ENCODE assay signal across 29 cellular contexts in the genomic region with DNA sequence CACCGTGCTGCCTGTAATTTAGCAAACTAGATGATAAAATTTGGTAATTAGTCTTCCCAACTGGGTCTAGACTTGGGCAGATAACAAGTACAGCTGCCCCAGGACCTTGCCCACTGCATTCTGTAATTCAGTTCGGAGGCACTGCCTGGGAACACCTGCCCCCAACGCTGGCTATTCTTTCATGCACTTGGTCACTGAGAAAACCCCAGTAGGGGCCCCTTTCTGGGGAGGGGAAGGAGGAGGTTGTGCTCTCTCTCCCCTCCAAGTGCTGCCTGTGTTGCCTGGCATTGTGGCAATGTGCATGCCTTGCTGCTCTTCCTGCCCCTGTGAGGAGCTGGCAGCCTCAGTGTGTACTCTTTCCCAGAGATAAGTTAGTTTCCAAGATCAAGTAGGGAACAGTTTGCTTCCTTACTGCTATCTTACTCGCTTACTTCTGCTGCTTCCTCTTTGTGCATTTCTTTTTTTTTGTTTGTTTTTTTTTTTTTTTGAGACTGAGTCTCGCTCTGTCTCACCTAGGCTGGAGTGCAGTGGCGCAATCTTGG.
DNase-seq lines count a peak whose midpoint lies in the region; ATAC-seq lines count a peak whose summit lies in the region.
"Had no signal": no experiment of that assay in that cellular context is flagged by ENCODE, and none has a peak within 500 bp of the region (broad histone marks: within the 10 kb centered on the region; RNA-seq: fewer than 3 reads in every experiment).

No MANE protein-coding gene starts in this region.

- no peaks in the 10 kb centered on the region for H3K36me3 ChIP-seq in H7 (replicated peaks; ENCODE audit: control insufficient read depth, insufficient read depth, low read length)
- H3K36me3 ChIP-seq: thoracic aorta, uterus had no signal

- no peak for ATAC-seq in effector memory CD8-positive, alpha-beta T cell (replicated peaks)
- no peak for ATAC-seq in HG02759 (IDR thresholded peaks at IDR 0.05; ENCODE audit: unreplicated experiment)
- ATAC-seq: activated naive CD4-positive, alpha-beta T cell treated with anti-CD3 and anti-CD28 coated beads, Interleukin-2, amount 50 U/mL, for 72 hours; esophagus mucosa; foreskin keratinocyte; HCT116; Panc1 had no signal

- no peaks in the 10 kb centered on the region for H3K9me3 Mint-ChIP-seq in effector memory CD8-positive, alpha-beta T cell

- DNase-seq in H7: peak; percentile 43
- DNase-seq in OCI-M1 (lab: John Stamatoyannopoulos, UW): peak; percentile 23
- no peak for DNase-seq in effector memory CD8-positive, alpha-beta T cell
- DNase-seq in retina: peak; percentile 34
- DNase-seq in RKO (ENCODE audit: low spot score): no peak
- no peak for DNase-seq in DMS79 treated with DMSO at 0.1 percent for 48 hours (lab: John Stamatoyannopoulos, UW)
- DNase-seq: activated CD4-positive, alpha-beta memory T cell treated with anti-CD3 and anti-CD28 coated beads for 36 hours; activated CD4-positive, CD25-positive, alpha-beta regulatory T cell treated with anti-CD3 and anti-CD28 coated beads, Interleukin-2, amount 50 U/mL, for 72 hours; aorta; CD4-positive, CD25-positive, alpha-beta regulatory T cell; endodermal cell; foreskin keratinocyte; left cardiac atrium; mammary epithelial cell; NCI-H146; NCI-H510A; posterior cingulate gyrus; stimulated activated naive CD4-positive, alpha-beta T cell treated with Interleukin-2 at 50 U/mL for 16 hours; SW 1271; T1000; uterus had no signal

- H3K36me3 Mint-ChIP-seq in effector memory CD8-positive, alpha-beta T cell (ENCODE audit: insufficient read depth): peaks cover 5% of the 10 kb centered on the region
- H3K36me3 Mint-ChIP-seq: activated CD4-positive, alpha-beta memory T cell treated with anti-CD3 and anti-CD28 coated beads for 36 hours; CD4-positive, CD25-positive, alpha-beta regulatory T cell had no signal

- peaks cover 0 to 5% of the 10 kb centered on the region in 2 donors for H3K27me3 Mint-ChIP-seq in effector memory CD8-positive, alpha-beta T cell
- H3K27me3 Mint-ChIP-seq: activated CD4-positive, alpha-beta memory T cell treated with anti-CD3 and anti-CD28 coated beads for 36 hours had no signal

- no peak overlapping the region for H3K4me3 ChIP-seq in H7 (ENCODE audit: insufficient read depth, low read depth, low read length)
- H3K4me3 ChIP-seq: thoracic aorta, uterus had no signal

- no peak overlapping the region for H3K4me3 Mint-ChIP-seq in effector memory CD8-positive, alpha-beta T cell
- H3K4me3 Mint-ChIP-seq: activated CD4-positive, alpha-beta memory T cell treated with anti-CD3 and anti-CD28 coated beads for 36 hours; CD4-positive, CD25-positive, alpha-beta regulatory T cell; endodermal cell; neural crest cell had no signal

- H3K27ac Mint-ChIP-seq in effector memory CD8-positive, alpha-beta T cell: peak overlapping the region; percentile 5 to 13
- H3K27ac Mint-ChIP-seq: activated CD4-positive, alpha-beta memory T cell treated with anti-CD3 and anti-CD28 coated beads for 36 hours; activated naive CD4-positive, alpha-beta T cell treated with anti-CD3 and anti-CD28 coated beads, Interleukin-2, amount 50 U/mL, for 72 hours; activated T-helper 2 cell treated with anti-CD3 and anti-CD28 coated beads, Interferon-gamma antibody, Interleukin-2, Interleukin-4, amounts not matched to agents 10 μg/mL and 5 μg/mL and 100 μg/mL, durations not matched to agents 14 hours and 24 hours and 36 hours; CD4-positive, CD25-positive, alpha-beta regulatory T cell; endodermal cell had no signal

- H3K27me3 ChIP-seq in H7 (ENCODE audit: control insufficient read depth, insufficient read depth, low read length): no peaks in the 10 kb centered on the region
- H3K27me3 ChIP-seq: uterus had no signal

- peaks cover 7 to 9% of the 10 kb centered on the region in 2 donors for H3K4me1 Mint-ChIP-seq in effector memory CD8-positive, alpha-beta T cell (ENCODE audit: low read depth in 2 of 2)

Comparison
In these comparisons a context has a peak if more than half of its experiments do, and no peak if none do; other contexts are left out.
1. DNase-seq: peak in H7 (single experiment), OCI-M1 (single experiment) and retina (single experiment); none in effector memory CD8-positive, alpha-beta T cell (0 of 3), RKO (single experiment) and DMS79 treated with DMSO at 0.1 percent for 48 hours (single experiment).